In genomic region chr3:47950453-47950852, GRCh38 we compare ENCODE assay signal across 18 cellular contexts.
"Had no signal": no experiment of that assay in that cellular context is flagged by ENCODE, and none has a peak within 500 bp of the region (broad histone marks: within the 10 kb centered on the region; RNA-seq: fewer than 3 reads in every experiment).

No MANE protein-coding gene starts in this region.

- H3K36me3 ChIP-seq: colonic mucosa, left lung, thyroid gland had no signal

- H3K9me3 ChIP-seq: colonic mucosa, left lung, thyroid gland had no signal

- H3K4me3 ChIP-seq: colonic mucosa, left lung, thyroid gland had no signal

- H3K27ac ChIP-seq: colonic mucosa, left lung, parathyroid adenoma, thyroid gland had no signal

- H3K4me1 ChIP-seq: colonic mucosa had no signal

- DNase-seq: activated CD4-positive, alpha-beta memory T cell treated with anti-CD3 and anti-CD28 coated beads, Interleukin-2, amount 10 ng/mL, durations not matched to agents 7 days and 5 days; activated CD4-positive, alpha-beta T cell treated with anti-CD3 and anti-CD28 coated beads for 4 hours; activated CD8-positive, alpha-beta memory T cell treated with anti-CD3 and anti-CD28 coated beads, Interleukin-2, amount 50 U/mL, for 4 hours; activated gamma-delta T cell; activated T-cell treated with anti-CD3 and anti-CD28 coated beads, Interleukin-2, amount 50 U/mL, for 72 hours; central memory CD4-positive, alpha-beta T cell; colonic mucosa; hypothalamus; kidney; left lung; mammary epithelial cell; naive B cell; stimulated activated CD4-positive, alpha-beta T cell treated with anti-CD3 and anti-CD28 coated beads, Interleukin-2, amount 100 ng/mL, for 48 hours; thyroid gland had no signal

- H3K27me3 ChIP-seq: colonic mucosa, left lung, thyroid gland had no signal

- H3K9ac ChIP-seq: parathyroid adenoma had no signal

- ATAC-seq: activated T-cell treated with anti-CD3 and anti-CD28 coated beads, Interleukin-2, amount 50 U/mL, for 72 hours; esophagus mucosa; left lung; stimulated activated memory B cell treated with anti-CD40 and anti-IgM and Interleukin-4, amounts not matched to agents 10 μg/mL and 1 μg/mL and 100 μg/mL, for 72 hours; WTC11 had no signal

- H2AFZ ChIP-seq: parathyroid adenoma had no signal

- FAIRE-seq: kidney had no signal
